Comparison of ENCODE assay signal across 22 cellular contexts in the genomic region with DNA sequence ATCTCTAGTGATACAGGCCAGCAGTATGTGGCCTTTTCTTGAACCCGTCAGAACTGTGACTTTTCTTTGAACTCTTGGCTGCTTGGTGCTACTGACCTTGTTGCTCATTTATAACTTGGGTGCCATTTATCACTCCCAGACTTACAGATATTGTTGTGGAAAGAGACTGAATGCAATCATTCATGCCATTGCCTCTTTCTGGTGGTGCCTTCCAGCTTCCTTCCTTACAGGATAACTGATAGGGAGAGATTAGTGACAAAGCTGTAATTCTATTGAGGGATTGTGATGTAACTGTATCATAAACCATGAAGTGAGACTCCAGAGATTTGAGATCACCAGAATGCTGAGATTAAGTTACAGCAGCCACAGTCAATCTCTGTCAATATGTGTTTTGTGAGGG.
DNase-seq lines count a peak whose midpoint lies in the region; ATAC-seq and TF ChIP-seq lines count a peak whose summit lies in the region.
"Had no signal": no experiment of that assay in that cellular context is flagged by ENCODE, and none has a peak within 500 bp of the region (broad histone marks: within the 10 kb centered on the region; RNA-seq: fewer than 3 reads in every experiment).

No MANE protein-coding gene starts in this region.

- CTCF ChIA-PET in activated CD8-positive, alpha-beta T cell treated with anti-CD3 and anti-CD28 coated beads, Interleukin-2, amount 10 ng/mL, durations not matched to agents 7 days and 5 days (lab: Charles Lee): no interaction called here

- H3K36me3 Mint-ChIP-seq in activated CD8-positive, alpha-beta T cell treated with anti-CD3 and anti-CD28 coated beads, Interleukin-2, amount 10 ng/mL, durations not matched to agents 7 days and 5 days (ENCODE audit: low read depth): no peaks in the 10 kb centered on the region
- H3K36me3 Mint-ChIP-seq: activated naive CD8-positive, alpha-beta T cell treated with anti-CD3 and anti-CD28 coated beads for 36 hours; brain; CD8-positive, alpha-beta T cell had no signal

- H3K27me3 Mint-ChIP-seq in activated CD8-positive, alpha-beta T cell treated with anti-CD3 and anti-CD28 coated beads, Interleukin-2, amount 10 ng/mL, durations not matched to agents 7 days and 5 days (ENCODE audit: low read depth): peaks cover 2% of the 10 kb centered on the region
- H3K27me3 Mint-ChIP-seq: brain had no signal

- no peak overlapping the region for H3K27ac Mint-ChIP-seq in activated CD8-positive, alpha-beta T cell treated with anti-CD3 and anti-CD28 coated beads, Interleukin-2, amount 10 ng/mL, durations not matched to agents 7 days and 5 days
- H3K27ac Mint-ChIP-seq: activated naive CD8-positive, alpha-beta T cell treated with anti-CD3 and anti-CD28 coated beads for 36 hours; brain; CD8-positive, alpha-beta T cell; endodermal cell; WTC11 had no signal

- peak; percentile 19 for DNase-seq in LHCN-M2 (ENCODE audit: low read depth)
- peak; percentile 50 for DNase-seq in SK-N-DZ (ENCODE audit: low spot score)
- peak; percentile 46 for DNase-seq in fibroblast of the aortic adventitia (ENCODE audit: low read depth)
- peak; percentile 89 for DNase-seq in pulmonary artery endothelial cell (ENCODE audit: low read depth, low spot score)
- no peak for DNase-seq in T-helper 9 cell
- DNase-seq in NCI-H510A treated with DMSO at 0.1 percent for 48 hours (lab: John Stamatoyannopoulos, UW): no peak
- no peak for DNase-seq in activated CD8-positive, alpha-beta T cell treated with anti-CD3 and anti-CD28 coated beads, Interleukin-2, amount 10 ng/mL, durations not matched to agents 7 days and 5 days
- DNase-seq: activated CD4-positive, alpha-beta T cell treated with anti-CD3 and anti-CD28 coated beads, Interleukin-2, amount 50 U/mL, for 4 hours; activated CD8-positive, alpha-beta memory T cell treated with anti-CD3 and anti-CD28 coated beads, Interleukin-2, amount 50 U/mL, for 48 hours; activated naive CD8-positive, alpha-beta T cell treated with anti-CD3 and anti-CD28 coated beads for 36 hours; CD8-positive, alpha-beta T cell; DMS79; endodermal cell; H7; KBM-7; midbrain; NCI-H69; PC-3; SHP77 treated with DMSO at 0.1 percent for 48 hours; stimulated activated naive CD4-positive, alpha-beta T cell had no signal

- no peak overlapping the region for H3K4me3 Mint-ChIP-seq in activated CD8-positive, alpha-beta T cell treated with anti-CD3 and anti-CD28 coated beads, Interleukin-2, amount 10 ng/mL, durations not matched to agents 7 days and 5 days
- H3K4me3 Mint-ChIP-seq: activated naive CD8-positive, alpha-beta T cell treated with anti-CD3 and anti-CD28 coated beads for 36 hours; brain; CD8-positive, alpha-beta T cell; endodermal cell; WTC11 had no signal

- no peaks in the 10 kb centered on the region for H3K9me3 Mint-ChIP-seq in activated CD8-positive, alpha-beta T cell treated with anti-CD3 and anti-CD28 coated beads, Interleukin-2, amount 10 ng/mL, durations not matched to agents 7 days and 5 days (ENCODE audit: insufficient read depth)
- H3K9me3 Mint-ChIP-seq: CD8-positive, alpha-beta T cell had no signal

- ATAC-seq in activated CD8-positive, alpha-beta T cell treated with anti-CD3 and anti-CD28 coated beads, Interleukin-2, amount 10 ng/mL, durations not matched to agents 7 days and 5 days: no peak
- ATAC-seq: CD8-positive, alpha-beta T cell; PC-3; WTC11 had no signal

- POLR2A ChIA-PET in activated CD8-positive, alpha-beta T cell treated with anti-CD3 and anti-CD28 coated beads, Interleukin-2, amount 10 ng/mL, durations not matched to agents 7 days and 5 days (lab: Charles Lee): no interaction called here

- TF ChIP-seq CTCF in fibroblast of the aortic adventitia (IDR thresholded peaks at IDR 0.05; ENCODE audit: insufficient read depth, low read length): no peak

- H3K4me1 Mint-ChIP-seq in activated CD8-positive, alpha-beta T cell treated with anti-CD3 and anti-CD28 coated beads, Interleukin-2, amount 10 ng/mL, durations not matched to agents 7 days and 5 days (ENCODE audit: low read depth): no peaks in the 10 kb centered on the region
- H3K4me1 Mint-ChIP-seq: activated naive CD8-positive, alpha-beta T cell treated with anti-CD3 and anti-CD28 coated beads for 36 hours; WTC11 had no signal

- H3K4me3 ChIP-seq in fibroblast of the aortic adventitia (ENCODE audit: low read depth, low read length): no peak overlapping the region

Comparison
In these comparisons a context has a peak if more than half of its experiments do, and no peak if none do; other contexts are left out.
1. DNase-seq: peak in LHCN-M2 (single experiment), SK-N-DZ (single experiment), fibroblast of the aortic adventitia (single experiment) and pulmonary artery endothelial cell (single experiment); none in T-helper 9 cell (single experiment), NCI-H510A treated with DMSO at 0.1 percent for 48 hours (single experiment) and activated CD8-positive, alpha-beta T cell treated with anti-CD3 and anti-CD28 coated beads, Interleukin-2, amount 10 ng/mL, durations not matched to agents 7 days and 5 days (single experiment).